In the genomic region with DNA sequence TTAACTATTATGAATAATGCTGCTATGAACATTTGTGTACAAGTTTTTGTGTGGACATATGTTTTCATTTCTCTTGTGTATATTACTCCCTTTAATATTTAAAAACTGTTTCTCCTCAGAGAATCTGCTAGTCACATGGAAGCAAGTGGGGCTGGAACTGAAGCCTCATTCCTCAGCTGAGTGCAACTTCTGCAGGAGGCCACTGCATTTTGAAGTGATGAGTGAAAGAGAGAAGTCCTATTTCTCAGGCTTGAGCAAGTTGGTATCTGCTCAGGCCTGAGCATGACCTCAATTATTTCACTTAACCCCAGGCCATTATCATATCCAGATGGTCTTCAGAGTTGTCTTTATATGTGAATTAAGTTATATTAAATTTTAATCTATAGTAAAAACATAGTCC, we compare ENCODE assay signal across 28 cellular contexts. TPM values are rescaled to one million over a fixed set of nuclear protein-coding genes. Genes with fewer than 3 reads are reported as not detected.
"Had no signal": no experiment of that assay in that cellular context is flagged by ENCODE, and none has a peak within 500 bp of the region (broad histone marks: within the 10 kb centered on the region; RNA-seq: fewer than 3 reads in every experiment).

No MANE protein-coding gene starts in this region.

- ATAC-seq: activated CD4-positive, CD25-positive, alpha-beta regulatory T cell treated with anti-CD3 and anti-CD28 coated beads, Interleukin-2, amount 50 U/mL, for 24 hours; esophagus mucosa; heart left ventricle; left lobe of liver; lower lobe of right lung; naive thymus-derived CD8-positive, alpha-beta T cell; upper lobe of right lung had no signal

- H3K4me3 Mint-ChIP-seq: activated CD4-positive, alpha-beta memory T cell treated with anti-CD3 and anti-CD28 coated beads, Interleukin-2, amount 10 ng/mL, durations not matched to agents 7 days and 5 days; activated CD4-positive, alpha-beta T cell treated with anti-CD3 and anti-CD28 coated beads, Interleukin-2, amount 10 ng/mL, durations not matched to agents 24 days and 14 days; activated T-helper 1 cell treated with anti-CD3 and anti-CD28 coated beads, Interleukin-12 subunit alpha, Interleukin-12 subunit beta, Interleukin-2, Interleukin-4 antibody, amounts not matched to agents 30 ng/mL and 10 ng/mL and 1 ng/mL, durations not matched to agents 14 hours and 24 hours and 36 hours; mesothelial cell of epicardium; naive thymus-derived CD8-positive, alpha-beta T cell; neural progenitor cell; T-helper 2 cell treated with Interferon-gamma antibody and Interleukin-4, amounts not matched to agents 5 μg/mL and 100 μg/mL, for 36 hours had no signal

- H3K27ac ChIP-seq: ascending aorta, brain microvascular endothelial cell, lower lobe of right lung, neural progenitor cell, upper lobe of right lung, VCaP had no signal

- H3K27me3 Mint-ChIP-seq: activated CD4-positive, alpha-beta memory T cell treated with anti-CD3 and anti-CD28 coated beads, Interleukin-2, amount 10 ng/mL, durations not matched to agents 7 days and 5 days; activated CD4-positive, alpha-beta T cell treated with anti-CD3 and anti-CD28 coated beads, Interleukin-2, amount 10 ng/mL, durations not matched to agents 24 days and 14 days; naive thymus-derived CD8-positive, alpha-beta T cell had no signal

- H3K27ac Mint-ChIP-seq: activated CD4-positive, alpha-beta T cell treated with anti-CD3 and anti-CD28 coated beads, Interleukin-2, amount 10 ng/mL, durations not matched to agents 24 days and 14 days; mesothelial cell of epicardium; neural progenitor cell had no signal

- H3K9ac ChIP-seq: neural progenitor cell had no signal

- H3K4me3 ChIP-seq: adrenal gland, ascending aorta, heart left ventricle, lower lobe of right lung, neural progenitor cell, upper lobe of right lung had no signal

- H3K9me3 ChIP-seq: adrenal gland, ascending aorta, heart left ventricle, lower lobe of right lung, upper lobe of right lung had no signal

- H3K4me2 ChIP-seq: neural progenitor cell had no signal

- DNase-seq: activated CD4-positive, alpha-beta memory T cell treated with anti-CD3 and anti-CD28 coated beads, Interleukin-2, amount 10 ng/mL, durations not matched to agents 7 days and 5 days; activated CD4-positive, alpha-beta T cell treated with anti-CD3 and anti-CD28 coated beads, Interleukin-2, amount 10 ng/mL, durations not matched to agents 24 days and 14 days; activated gamma-delta T cell; activated naive CD4-positive, alpha-beta T cell treated with anti-CD3 and anti-CD28 coated beads, Interleukin-2, amount 50 U/mL, for 16 hours; brain microvascular endothelial cell; caudate nucleus; dermis blood vessel endothelial cell; effector CD8-positive, alpha-beta T cell; lower lobe of right lung; stimulated activated CD4-positive, alpha-beta T cell treated with anti-CD3 and anti-CD28 coated beads, Interleukin-2, amount 100 ng/mL, for 48 hours; stimulated activated naive CD4-positive, alpha-beta T cell treated with Interleukin-2 at 50 U/mL for 16 hours; upper lobe of right lung had no signal

- H3K4me1 Mint-ChIP-seq: neural progenitor cell had no signal

- H2AFZ ChIP-seq: neural progenitor cell had no signal

- H3K27me3 ChIP-seq: adrenal gland, ascending aorta, brain microvascular endothelial cell, heart left ventricle, neural progenitor cell, upper lobe of right lung had no signal

- H3K36me3 ChIP-seq: neural progenitor cell had no signal

- H3K4me1 ChIP-seq: neural progenitor cell had no signal

RNA-seq across cellular contexts. Expression of a gene that starts 11.5 kb away (rescaled TPM):
- total RNA-seq: ascending aorta, kidney epithelial cell, left lobe of liver, osteoblast, renal cortical epithelial cell, subcutaneous adipose tissue had no signal
- polyA plus RNA-seq: naive thymus-derived CD8-positive, alpha-beta T cell had no signal

RNA-seq across cellular contexts. Expression of a gene that starts 59.7 kb away (rescaled TPM):
- total RNA-seq: ascending aorta had no signal
